ENCODE assay signal across 1 cellular context in the genomic region with DNA sequence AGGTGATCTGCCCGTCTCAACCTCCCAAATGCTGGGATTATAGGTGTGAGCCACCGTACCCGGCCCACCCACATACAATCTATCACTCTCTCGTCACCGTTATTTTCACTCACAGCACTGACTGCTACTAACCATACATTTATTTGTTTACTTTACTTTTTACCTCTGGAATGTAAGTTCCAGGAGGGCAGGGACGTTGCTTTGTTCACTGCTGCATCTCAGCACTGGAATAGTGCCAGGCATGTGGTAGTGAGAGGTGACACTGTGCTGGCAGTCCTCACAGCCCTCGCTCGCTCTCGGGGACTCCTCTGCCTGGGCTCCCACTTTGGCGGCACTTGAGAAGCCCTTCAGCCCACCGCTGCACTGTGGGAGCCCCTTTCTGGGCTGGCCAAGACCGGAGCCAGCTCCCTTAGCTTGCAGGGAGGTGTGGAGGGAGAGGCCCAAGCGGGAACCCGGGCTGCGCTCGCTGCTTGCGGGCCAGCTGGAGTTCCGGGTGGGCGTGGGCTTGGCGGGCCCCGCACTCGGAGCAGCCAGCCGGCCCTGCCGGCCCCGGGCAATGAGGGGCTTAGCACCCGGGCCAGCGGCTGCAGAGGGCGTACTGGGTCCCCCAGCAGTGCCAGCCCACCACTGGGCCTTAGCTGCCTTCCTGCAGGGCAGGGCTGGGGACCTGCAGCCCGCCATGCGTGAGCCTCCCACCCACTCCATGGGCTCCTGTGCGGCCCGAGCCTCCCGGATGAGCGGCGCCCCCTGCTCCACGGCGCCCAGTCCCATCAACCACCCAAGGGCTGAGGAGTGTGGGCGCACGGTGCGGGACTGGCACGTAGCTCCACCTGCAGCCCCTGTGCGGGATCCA. TPM values are rescaled to one million over a fixed set of nuclear protein-coding genes. Genes with fewer than 3 reads are reported as not detected.
"Had no signal": no experiment of that assay in that cellular context is flagged by ENCODE, and none has a peak within 500 bp of the region (broad histone marks: within the 10 kb centered on the region; RNA-seq: fewer than 3 reads in every experiment).

No MANE protein-coding gene starts in this region.

RNA-seq across cellular contexts. Expression of a gene that starts 20.8 kb away (rescaled TPM):
- total RNA-seq: SK-MEL-5 had no signal
